ENCODE assay signal across 1 cellular context in the genomic region with DNA sequence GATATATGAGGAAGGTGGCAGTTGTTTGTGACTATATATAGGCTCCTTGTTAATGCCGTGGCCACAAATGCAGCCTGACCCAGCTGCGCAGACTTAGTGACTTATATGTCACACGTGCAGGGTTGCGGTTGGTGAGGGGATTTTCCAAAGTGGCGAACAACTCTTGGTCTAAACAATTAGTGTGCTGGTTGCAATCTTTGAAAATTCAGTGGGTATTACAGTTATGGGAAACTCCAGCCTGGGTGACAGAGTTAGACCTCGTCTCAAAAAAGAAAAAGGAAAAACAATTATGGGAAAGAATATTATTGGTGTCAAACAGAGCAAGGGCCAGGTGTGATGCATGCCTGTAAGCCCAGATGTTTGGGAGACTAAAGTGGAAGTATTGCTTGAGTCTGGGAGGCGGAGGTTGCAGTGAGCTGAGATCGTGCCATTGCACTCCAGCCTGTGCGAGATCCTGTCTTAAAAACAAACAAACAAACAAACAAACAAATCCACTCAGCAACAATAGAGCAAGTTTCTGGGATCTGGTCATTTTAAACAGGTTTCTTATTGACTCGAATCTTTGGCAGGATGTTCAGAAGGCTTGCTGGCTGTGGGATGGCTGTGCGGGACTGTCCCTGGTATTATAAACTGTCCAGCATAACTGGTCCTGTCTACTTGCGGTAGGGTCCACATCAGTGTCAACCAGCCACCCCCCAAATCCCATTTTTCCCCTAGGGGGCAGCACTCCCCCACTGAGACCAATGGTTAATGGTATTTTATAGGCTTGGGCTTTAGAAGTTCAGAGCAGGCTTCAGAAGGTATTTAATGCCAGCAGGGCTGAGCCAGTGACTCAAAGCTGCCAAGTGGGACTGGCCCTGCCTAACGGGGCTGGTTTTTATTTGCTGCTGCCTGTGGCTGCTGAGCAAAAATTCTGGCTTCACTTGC.
TF ChIP-seq lines count a peak whose summit lies in the region.

No MANE protein-coding gene starts in this region.

TF ChIP-seq in GM12878, 131 proteins besides CTCF, POLR2A, EP300 and RAD21 (continued from another document and continues in another):
- TF ChIP-seq, protein P1, sequence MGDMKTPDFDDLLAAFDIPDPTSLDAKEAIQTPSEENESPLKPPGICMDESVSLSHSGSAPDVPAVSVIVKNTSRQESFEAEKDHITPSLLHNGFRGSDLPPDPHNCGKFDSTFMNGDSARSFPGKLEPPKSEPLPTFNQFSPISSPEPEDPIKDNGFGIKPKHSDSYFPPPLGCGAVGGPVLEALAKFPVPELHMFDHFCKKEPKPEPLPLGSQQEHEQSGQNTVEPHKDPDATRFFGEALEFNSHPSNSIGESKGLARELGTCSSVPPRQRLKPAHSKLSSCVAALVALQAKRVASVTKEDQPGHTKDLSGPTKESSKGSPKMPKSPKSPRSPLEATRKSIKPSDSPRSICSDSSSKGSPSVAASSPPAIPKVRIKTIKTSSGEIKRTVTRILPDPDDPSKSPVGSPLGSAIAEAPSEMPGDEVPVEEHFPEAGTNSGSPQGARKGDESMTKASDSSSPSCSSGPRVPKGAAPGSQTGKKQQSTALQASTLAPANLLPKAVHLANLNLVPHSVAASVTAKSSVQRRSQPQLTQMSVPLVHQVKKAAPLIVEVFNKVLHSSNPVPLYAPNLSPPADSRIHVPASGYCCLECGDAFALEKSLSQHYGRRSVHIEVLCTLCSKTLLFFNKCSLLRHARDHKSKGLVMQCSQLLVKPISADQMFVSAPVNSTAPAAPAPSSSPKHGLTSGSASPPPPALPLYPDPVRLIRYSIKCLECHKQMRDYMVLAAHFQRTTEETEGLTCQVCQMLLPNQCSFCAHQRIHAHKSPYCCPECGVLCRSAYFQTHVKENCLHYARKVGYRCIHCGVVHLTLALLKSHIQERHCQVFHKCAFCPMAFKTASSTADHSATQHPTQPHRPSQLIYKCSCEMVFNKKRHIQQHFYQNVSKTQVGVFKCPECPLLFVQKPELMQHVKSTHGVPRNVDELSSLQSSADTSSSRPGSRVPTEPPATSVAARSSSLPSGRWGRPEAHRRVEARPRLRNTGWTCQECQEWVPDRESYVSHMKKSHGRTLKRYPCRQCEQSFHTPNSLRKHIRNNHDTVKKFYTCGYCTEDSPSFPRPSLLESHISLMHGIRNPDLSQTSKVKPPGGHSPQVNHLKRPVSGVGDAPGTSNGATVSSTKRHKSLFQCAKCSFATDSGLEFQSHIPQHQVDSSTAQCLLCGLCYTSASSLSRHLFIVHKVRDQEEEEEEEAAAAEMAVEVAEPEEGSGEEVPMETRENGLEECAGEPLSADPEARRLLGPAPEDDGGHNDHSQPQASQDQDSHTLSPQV (IDR thresholded peaks at IDR 0.05), result no peak
- TF ChIP-seq, protein P2, sequence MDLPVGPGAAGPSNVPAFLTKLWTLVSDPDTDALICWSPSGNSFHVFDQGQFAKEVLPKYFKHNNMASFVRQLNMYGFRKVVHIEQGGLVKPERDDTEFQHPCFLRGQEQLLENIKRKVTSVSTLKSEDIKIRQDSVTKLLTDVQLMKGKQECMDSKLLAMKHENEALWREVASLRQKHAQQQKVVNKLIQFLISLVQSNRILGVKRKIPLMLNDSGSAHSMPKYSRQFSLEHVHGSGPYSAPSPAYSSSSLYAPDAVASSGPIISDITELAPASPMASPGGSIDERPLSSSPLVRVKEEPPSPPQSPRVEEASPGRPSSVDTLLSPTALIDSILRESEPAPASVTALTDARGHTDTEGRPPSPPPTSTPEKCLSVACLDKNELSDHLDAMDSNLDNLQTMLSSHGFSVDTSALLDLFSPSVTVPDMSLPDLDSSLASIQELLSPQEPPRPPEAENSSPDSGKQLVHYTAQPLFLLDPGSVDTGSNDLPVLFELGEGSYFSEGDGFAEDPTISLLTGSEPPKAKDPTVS (IDR thresholded peaks at IDR 0.05; ENCODE audit: low read depth, low read length), result 0 out of 2 replicates have a peak, but pooled peaks have one; percentile 23
- TF ChIP-seq SREBF1 (IDR thresholded peaks at IDR 0.05; ENCODE audit: low read length), result no peak
- TF ChIP-seq SMAD1 (IDR thresholded peaks at IDR 0.05; ENCODE audit: low read depth, partially characterized antibody), result no peak
- no peak for TF ChIP-seq SREBF2 (IDR thresholded peaks at IDR 0.05; ENCODE audit: low read length)
- no peak; the same call in 1 of the 2 replicates for TF ChIP-seq CHD4 (IDR thresholded peaks at IDR 0.05)
- TF ChIP-seq STAT3 (IDR thresholded peaks at IDR 0.05; ENCODE audit: low read depth, low read length), result no peak; the same call in 1 of the 2 replicates
- TF ChIP-seq, protein P3, sequence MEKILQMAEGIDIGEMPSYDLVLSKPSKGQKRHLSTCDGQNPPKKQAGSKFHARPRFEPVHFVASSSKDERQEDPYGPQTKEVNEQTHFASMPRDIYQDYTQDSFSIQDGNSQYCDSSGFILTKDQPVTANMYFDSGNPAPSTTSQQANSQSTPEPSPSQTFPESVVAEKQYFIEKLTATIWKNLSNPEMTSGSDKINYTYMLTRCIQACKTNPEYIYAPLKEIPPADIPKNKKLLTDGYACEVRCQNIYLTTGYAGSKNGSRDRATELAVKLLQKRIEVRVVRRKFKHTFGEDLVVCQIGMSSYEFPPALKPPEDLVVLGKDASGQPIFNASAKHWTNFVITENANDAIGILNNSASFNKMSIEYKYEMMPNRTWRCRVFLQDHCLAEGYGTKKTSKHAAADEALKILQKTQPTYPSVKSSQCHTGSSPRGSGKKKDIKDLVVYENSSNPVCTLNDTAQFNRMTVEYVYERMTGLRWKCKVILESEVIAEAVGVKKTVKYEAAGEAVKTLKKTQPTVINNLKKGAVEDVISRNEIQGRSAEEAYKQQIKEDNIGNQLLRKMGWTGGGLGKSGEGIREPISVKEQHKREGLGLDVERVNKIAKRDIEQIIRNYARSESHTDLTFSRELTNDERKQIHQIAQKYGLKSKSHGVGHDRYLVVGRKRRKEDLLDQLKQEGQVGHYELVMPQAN (conservative IDR thresholded peaks at IDR 0.05), result no peak; the same call in 1 of the 2 replicates
- 0 out of 2 replicates have a peak, but pooled peaks have one; percentile 24 for TF ChIP-seq JUND (IDR thresholded peaks at IDR 0.05; ENCODE audit: low read depth, low read length)
- TF ChIP-seq, protein P4, sequence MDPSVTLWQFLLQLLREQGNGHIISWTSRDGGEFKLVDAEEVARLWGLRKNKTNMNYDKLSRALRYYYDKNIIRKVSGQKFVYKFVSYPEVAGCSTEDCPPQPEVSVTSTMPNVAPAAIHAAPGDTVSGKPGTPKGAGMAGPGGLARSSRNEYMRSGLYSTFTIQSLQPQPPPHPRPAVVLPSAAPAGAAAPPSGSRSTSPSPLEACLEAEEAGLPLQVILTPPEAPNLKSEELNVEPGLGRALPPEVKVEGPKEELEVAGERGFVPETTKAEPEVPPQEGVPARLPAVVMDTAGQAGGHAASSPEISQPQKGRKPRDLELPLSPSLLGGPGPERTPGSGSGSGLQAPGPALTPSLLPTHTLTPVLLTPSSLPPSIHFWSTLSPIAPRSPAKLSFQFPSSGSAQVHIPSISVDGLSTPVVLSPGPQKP (IDR thresholded peaks at IDR 0.05; ENCODE audit: low read depth, low read length), result no peak
- TF ChIP-seq, protein P5, sequence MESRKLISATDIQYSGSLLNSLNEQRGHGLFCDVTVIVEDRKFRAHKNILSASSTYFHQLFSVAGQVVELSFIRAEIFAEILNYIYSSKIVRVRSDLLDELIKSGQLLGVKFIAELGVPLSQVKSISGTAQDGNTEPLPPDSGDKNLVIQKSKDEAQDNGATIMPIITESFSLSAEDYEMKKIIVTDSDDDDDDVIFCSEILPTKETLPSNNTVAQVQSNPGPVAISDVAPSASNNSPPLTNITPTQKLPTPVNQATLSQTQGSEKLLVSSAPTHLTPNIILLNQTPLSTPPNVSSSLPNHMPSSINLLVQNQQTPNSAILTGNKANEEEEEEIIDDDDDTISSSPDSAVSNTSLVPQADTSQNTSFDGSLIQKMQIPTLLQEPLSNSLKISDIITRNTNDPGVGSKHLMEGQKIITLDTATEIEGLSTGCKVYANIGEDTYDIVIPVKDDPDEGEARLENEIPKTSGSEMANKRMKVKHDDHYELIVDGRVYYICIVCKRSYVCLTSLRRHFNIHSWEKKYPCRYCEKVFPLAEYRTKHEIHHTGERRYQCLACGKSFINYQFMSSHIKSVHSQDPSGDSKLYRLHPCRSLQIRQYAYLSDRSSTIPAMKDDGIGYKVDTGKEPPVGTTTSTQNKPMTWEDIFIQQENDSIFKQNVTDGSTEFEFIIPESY (IDR thresholded peaks at IDR 0.05), result no peak
- TF ChIP-seq, protein P6, sequence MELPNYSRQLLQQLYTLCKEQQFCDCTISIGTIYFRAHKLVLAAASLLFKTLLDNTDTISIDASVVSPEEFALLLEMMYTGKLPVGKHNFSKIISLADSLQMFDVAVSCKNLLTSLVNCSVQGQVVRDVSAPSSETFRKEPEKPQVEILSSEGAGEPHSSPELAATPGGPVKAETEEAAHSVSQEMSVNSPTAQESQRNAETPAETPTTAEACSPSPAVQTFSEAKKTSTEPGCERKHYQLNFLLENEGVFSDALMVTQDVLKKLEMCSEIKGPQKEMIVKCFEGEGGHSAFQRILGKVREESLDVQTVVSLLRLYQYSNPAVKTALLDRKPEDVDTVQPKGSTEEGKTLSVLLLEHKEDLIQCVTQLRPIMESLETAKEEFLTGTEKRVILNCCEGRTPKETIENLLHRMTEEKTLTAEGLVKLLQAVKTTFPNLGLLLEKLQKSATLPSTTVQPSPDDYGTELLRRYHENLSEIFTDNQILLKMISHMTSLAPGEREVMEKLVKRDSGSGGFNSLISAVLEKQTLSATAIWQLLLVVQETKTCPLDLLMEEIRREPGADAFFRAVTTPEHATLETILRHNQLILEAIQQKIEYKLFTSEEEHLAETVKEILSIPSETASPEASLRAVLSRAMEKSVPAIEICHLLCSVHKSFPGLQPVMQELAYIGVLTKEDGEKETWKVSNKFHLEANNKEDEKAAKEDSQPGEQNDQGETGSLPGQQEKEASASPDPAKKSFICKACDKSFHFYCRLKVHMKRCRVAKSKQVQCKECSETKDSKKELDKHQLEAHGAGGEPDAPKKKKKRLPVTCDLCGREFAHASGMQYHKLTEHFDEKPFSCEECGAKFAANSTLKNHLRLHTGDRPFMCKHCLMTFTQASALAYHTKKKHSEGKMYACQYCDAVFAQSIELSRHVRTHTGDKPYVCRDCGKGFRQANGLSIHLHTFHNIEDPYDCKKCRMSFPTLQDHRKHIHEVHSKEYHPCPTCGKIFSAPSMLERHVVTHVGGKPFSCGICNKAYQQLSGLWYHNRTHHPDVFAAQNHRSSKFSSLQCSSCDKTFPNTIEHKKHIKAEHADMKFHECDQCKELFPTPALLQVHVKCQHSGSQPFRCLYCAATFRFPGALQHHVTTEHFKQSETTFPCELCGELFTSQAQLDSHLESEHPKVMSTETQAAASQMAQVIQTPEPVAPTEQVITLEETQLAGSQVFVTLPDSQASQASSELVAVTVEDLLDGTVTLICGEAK (IDR thresholded peaks at IDR 0.05; ENCODE audit: borderline replicate concordance), result 0 out of 2 replicates have a peak, but pooled peaks have one; percentile 37
- no peak for TF ChIP-seq SPI1 (IDR thresholded peaks at IDR 0.05; ENCODE audit: borderline replicate concordance, insufficient read depth, low read depth, low read length)
- no peak for TF ChIP-seq NFXL1 (IDR thresholded peaks at IDR 0.05; ENCODE audit: borderline replicate concordance)
- TF ChIP-seq, protein P7, sequence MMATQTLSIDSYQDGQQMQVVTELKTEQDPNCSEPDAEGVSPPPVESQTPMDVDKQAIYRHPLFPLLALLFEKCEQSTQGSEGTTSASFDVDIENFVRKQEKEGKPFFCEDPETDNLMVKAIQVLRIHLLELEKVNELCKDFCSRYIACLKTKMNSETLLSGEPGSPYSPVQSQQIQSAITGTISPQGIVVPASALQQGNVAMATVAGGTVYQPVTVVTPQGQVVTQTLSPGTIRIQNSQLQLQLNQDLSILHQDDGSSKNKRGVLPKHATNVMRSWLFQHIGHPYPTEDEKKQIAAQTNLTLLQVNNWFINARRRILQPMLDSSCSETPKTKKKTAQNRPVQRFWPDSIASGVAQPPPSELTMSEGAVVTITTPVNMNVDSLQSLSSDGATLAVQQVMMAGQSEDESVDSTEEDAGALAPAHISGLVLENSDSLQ (IDR thresholded peaks at IDR 0.05), result peak; percentile 19; the same call in 1 of the 2 replicates
- 0 out of 2 replicates have a peak, but pooled peaks have one; percentile 33 for TF ChIP-seq PML (IDR thresholded peaks at IDR 0.05; ENCODE audit: low read length)
- TF ChIP-seq, protein P8, sequence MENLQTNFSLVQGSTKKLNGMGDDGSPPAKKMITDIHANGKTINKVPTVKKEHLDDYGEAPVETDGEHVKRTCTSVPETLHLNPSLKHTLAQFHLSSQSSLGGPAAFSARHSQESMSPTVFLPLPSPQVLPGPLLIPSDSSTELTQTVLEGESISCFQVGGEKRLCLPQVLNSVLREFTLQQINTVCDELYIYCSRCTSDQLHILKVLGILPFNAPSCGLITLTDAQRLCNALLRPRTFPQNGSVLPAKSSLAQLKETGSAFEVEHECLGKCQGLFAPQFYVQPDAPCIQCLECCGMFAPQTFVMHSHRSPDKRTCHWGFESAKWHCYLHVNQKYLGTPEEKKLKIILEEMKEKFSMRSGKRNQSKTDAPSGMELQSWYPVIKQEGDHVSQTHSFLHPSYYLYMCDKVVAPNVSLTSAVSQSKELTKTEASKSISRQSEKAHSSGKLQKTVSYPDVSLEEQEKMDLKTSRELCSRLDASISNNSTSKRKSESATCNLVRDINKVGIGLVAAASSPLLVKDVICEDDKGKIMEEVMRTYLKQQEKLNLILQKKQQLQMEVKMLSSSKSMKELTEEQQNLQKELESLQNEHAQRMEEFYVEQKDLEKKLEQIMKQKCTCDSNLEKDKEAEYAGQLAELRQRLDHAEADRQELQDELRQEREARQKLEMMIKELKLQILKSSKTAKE (IDR thresholded peaks at IDR 0.05; ENCODE audit: low read depth, poor library complexity, severe bottlenecking), result peak; percentile 86
- peak; percentile 94 for TF ChIP-seq TCF12 (IDR thresholded peaks at IDR 0.05; ENCODE audit: low read depth, low read length)
- TF ChIP-seq KLF5 (IDR thresholded peaks at IDR 0.05; ENCODE audit: partially characterized antibody), result no peak
- TF ChIP-seq RELA (IDR thresholded peaks at IDR 0.05; ENCODE audit: borderline replicate concordance, partially characterized antibody), result peak; percentile 93
- TF ChIP-seq, protein P9, sequence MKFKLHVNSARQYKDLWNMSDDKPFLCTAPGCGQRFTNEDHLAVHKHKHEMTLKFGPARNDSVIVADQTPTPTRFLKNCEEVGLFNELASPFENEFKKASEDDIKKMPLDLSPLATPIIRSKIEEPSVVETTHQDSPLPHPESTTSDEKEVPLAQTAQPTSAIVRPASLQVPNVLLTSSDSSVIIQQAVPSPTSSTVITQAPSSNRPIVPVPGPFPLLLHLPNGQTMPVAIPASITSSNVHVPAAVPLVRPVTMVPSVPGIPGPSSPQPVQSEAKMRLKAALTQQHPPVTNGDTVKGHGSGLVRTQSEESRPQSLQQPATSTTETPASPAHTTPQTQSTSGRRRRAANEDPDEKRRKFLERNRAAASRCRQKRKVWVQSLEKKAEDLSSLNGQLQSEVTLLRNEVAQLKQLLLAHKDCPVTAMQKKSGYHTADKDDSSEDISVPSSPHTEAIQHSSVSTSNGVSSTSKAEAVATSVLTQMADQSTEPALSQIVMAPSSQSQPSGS (IDR thresholded peaks at IDR 0.05; ENCODE audit: low read length), result peak; percentile 83
- peak; percentile 56; the same call in 1 of the 2 replicates for TF ChIP-seq TBL1XR1 (IDR thresholded peaks at IDR 0.05; ENCODE audit: low read depth, low read length)
- TF ChIP-seq, protein P10, sequence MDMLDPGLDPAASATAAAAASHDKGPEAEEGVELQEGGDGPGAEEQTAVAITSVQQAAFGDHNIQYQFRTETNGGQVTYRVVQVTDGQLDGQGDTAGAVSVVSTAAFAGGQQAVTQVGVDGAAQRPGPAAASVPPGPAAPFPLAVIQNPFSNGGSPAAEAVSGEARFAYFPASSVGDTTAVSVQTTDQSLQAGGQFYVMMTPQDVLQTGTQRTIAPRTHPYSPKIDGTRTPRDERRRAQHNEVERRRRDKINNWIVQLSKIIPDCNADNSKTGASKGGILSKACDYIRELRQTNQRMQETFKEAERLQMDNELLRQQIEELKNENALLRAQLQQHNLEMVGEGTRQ (IDR thresholded peaks at IDR 0.05; ENCODE audit: borderline replicate concordance, low read depth, low read length), result peak; percentile 40; the same call in 1 of the 2 replicates
